20 cellular contexts compared by ENCODE assay signal in genomic region chr5:91140657-91141056, GRCh38.
"Had no signal": no experiment of that assay in that cellular context is flagged by ENCODE, and none has a peak within 500 bp of the region (broad histone marks: within the 10 kb centered on the region; RNA-seq: fewer than 3 reads in every experiment).

No MANE protein-coding gene starts in this region.

- ATAC-seq: activated T-helper 17 cell treated with anti-CD3 and anti-CD28 coated beads, Interleukin-2, amount 50 U/mL, for 72 hours; gastrocnemius medialis; stimulated activated effector memory CD8-positive, alpha-beta T cell treated with anti-CD3 and anti-CD28 coated beads, Interleukin-12 subunit alpha, Interleukin-12 subunit beta, amount 100 ng/mL, for 72 hours; stimulated activated naive CD8-positive, alpha-beta T cell treated with anti-CD3 and anti-CD28 coated beads, Interleukin-15, amount 100 ng/mL, for 72 hours; WTC11 had no signal

- H3K4me3 Mint-ChIP-seq: activated naive CD8-positive, alpha-beta T cell; activated T-cell treated with anti-CD3 and anti-CD28 coated beads, Interleukin-2, amount 50 U/mL, for 24 hours; activated T-helper 17 cell treated with anti-CD3 and anti-CD28 coated beads, Interleukin-2, amount 50 U/mL, for 72 hours; stimulated activated effector memory CD8-positive, alpha-beta T cell treated with anti-CD3 and anti-CD28 coated beads, Interleukin-12 subunit alpha, Interleukin-12 subunit beta, amount 100 ng/mL, for 72 hours; stimulated activated naive CD8-positive, alpha-beta T cell treated with anti-CD3 and anti-CD28 coated beads, Interleukin-15, amount 100 ng/mL, for 72 hours; T-helper 2 cell treated with Interferon-gamma antibody and Interleukin-4, amounts not matched to agents 5 μg/mL and 100 μg/mL, for 36 hours; WTC11 had no signal

- DNase-seq: activated CD4-positive, alpha-beta T cell treated with anti-CD3 and anti-CD28 coated beads, Interleukin-2, amount 50 U/mL, for 4 hours; activated CD8-positive, alpha-beta memory T cell treated with anti-CD3 and anti-CD28 coated beads for 24 hours; activated CD8-positive, alpha-beta memory T cell treated with anti-CD3 and anti-CD28 coated beads, Interleukin-2, amount 50 U/mL, for 4 hours; activated naive CD4-positive, alpha-beta T cell; activated T-cell treated with anti-CD3 and anti-CD28 coated beads, Interleukin-2, amount 50 U/mL, for 24 hours; adrenal gland; colonic mucosa; esophagus squamous epithelium; gastrocnemius medialis; mucosa of descending colon; posterior cingulate gyrus; right lobe of liver; stimulated activated CD4-positive, alpha-beta T cell treated with anti-CD3 and anti-CD28 coated beads, Interleukin-2, amount 100 ng/mL, for 24 hours; stimulated activated naive CD8-positive, alpha-beta T cell treated with anti-CD3 and anti-CD28 coated beads, Interleukin-15, amount 100 ng/mL, for 72 hours had no signal

- H3K27me3 Mint-ChIP-seq: activated naive CD8-positive, alpha-beta T cell had no signal

- H3K27ac Mint-ChIP-seq: activated naive CD8-positive, alpha-beta T cell; activated T-cell treated with anti-CD3 and anti-CD28 coated beads, Interleukin-2, amount 50 U/mL, for 24 hours; activated T-helper 17 cell treated with anti-CD3 and anti-CD28 coated beads, Interleukin-2, amount 50 U/mL, for 72 hours; stimulated activated effector memory CD8-positive, alpha-beta T cell treated with anti-CD3 and anti-CD28 coated beads, Interleukin-12 subunit alpha, Interleukin-12 subunit beta, amount 100 ng/mL, for 72 hours; stimulated activated naive CD8-positive, alpha-beta T cell treated with anti-CD3 and anti-CD28 coated beads, Interleukin-15, amount 100 ng/mL, for 72 hours; T-helper 2 cell treated with Interferon-gamma antibody and Interleukin-4, amounts not matched to agents 5 μg/mL and 100 μg/mL, for 36 hours; WTC11 had no signal

- H3K36me3 Mint-ChIP-seq: activated naive CD8-positive, alpha-beta T cell; stimulated activated effector memory CD8-positive, alpha-beta T cell treated with anti-CD3 and anti-CD28 coated beads, Interleukin-12 subunit alpha, Interleukin-12 subunit beta, amount 100 ng/mL, for 72 hours; WTC11 had no signal

- H3K9me3 Mint-ChIP-seq: activated T-cell treated with anti-CD3 and anti-CD28 coated beads, Interleukin-2, amount 50 U/mL, for 24 hours; activated T-helper 17 cell treated with anti-CD3 and anti-CD28 coated beads, Interleukin-2, amount 50 U/mL, for 72 hours; stimulated activated effector memory CD8-positive, alpha-beta T cell treated with anti-CD3 and anti-CD28 coated beads, Interleukin-12 subunit alpha, Interleukin-12 subunit beta, amount 100 ng/mL, for 72 hours; stimulated activated naive CD8-positive, alpha-beta T cell treated with anti-CD3 and anti-CD28 coated beads, Interleukin-15, amount 100 ng/mL, for 72 hours; T-helper 2 cell treated with Interferon-gamma antibody and Interleukin-4, amounts not matched to agents 5 μg/mL and 100 μg/mL, for 36 hours; WTC11 had no signal

- H3K4me1 Mint-ChIP-seq: activated T-helper 17 cell treated with anti-CD3 and anti-CD28 coated beads, Interleukin-2, amount 50 U/mL, for 72 hours had no signal

- FAIRE-seq: astrocyte had no signal
